1 cellular context compared by ENCODE assay signal in the genomic region with DNA sequence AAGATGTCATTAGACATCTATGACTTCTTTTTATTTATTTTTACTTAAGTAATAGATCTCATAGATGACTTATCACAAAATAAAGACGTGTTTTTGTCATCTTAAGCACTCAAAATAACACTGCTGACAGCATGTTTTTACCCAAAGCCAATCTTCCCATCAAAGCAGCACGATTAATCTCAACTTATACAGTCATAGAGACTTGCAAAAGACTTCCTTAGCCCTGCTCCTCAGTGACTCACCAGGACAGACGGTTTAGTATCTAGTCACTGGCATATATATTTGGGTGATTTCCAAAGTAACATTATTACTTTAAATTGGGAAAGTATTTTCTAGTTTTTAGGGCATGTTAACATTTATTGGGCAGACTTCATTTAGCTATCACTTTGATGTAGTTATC.
TF ChIP-seq lines count a peak whose summit lies in the region.

No MANE protein-coding gene starts in this region.

TF ChIP-seq in IMR-90, 13 proteins besides CTCF, POLR2A, EP300 and RAD21:
- TF ChIP-seq CEBPB (IDR thresholded peaks at IDR 0.05; ENCODE audit: low read depth, low read length) (peak; percentile 94), BHLHE40 (IDR thresholded peaks at IDR 0.05; ENCODE audit: low read depth, low read length) (peak; percentile 25; the same call in 1 of the 2 replicates), CHD1 (IDR thresholded peaks at IDR 0.05; ENCODE audit: low read depth, low read length) (no peak), FOS (IDR thresholded peaks at IDR 0.05; ENCODE audit: low read depth, low read length) (peak; percentile 90), MAFK (IDR thresholded peaks at IDR 0.05; ENCODE audit: low read depth, low read length) (peak; percentile 71)
- TF ChIP-seq, protein P1, sequence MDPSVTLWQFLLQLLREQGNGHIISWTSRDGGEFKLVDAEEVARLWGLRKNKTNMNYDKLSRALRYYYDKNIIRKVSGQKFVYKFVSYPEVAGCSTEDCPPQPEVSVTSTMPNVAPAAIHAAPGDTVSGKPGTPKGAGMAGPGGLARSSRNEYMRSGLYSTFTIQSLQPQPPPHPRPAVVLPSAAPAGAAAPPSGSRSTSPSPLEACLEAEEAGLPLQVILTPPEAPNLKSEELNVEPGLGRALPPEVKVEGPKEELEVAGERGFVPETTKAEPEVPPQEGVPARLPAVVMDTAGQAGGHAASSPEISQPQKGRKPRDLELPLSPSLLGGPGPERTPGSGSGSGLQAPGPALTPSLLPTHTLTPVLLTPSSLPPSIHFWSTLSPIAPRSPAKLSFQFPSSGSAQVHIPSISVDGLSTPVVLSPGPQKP (IDR thresholded peaks at IDR 0.05; ENCODE audit: borderline replicate concordance, low read depth, low read length), result no peak
